Comparison of ENCODE assay signal across 19 cellular contexts in genomic region chr12:130994821-130995375, GRCh38. TPM values are rescaled to one million over a fixed set of nuclear protein-coding genes. Genes with fewer than 3 reads are reported as not detected.
DNase-seq lines count a peak whose midpoint lies in the region; ATAC-seq and TF ChIP-seq lines count a peak whose summit lies in the region.
"Had no signal": no experiment of that assay in that cellular context is flagged by ENCODE, and none has a peak within 500 bp of the region (broad histone marks: within the 10 kb centered on the region; RNA-seq: fewer than 3 reads in every experiment).

No MANE protein-coding gene starts in this region.

- no peak overlapping the region for H3K23ac ChIP-seq in neuronal stem cell (ENCODE audit: low read depth, low read length, poor library complexity)

- H3K79me1 ChIP-seq in neuronal stem cell (ENCODE audit: low read depth, low read length): no peaks in the 10 kb centered on the region

- intact Hi-C loops in Right ventricle myocardium superior (cut with DNase I): no loop called here

- H3F3A ChIP-seq in MM.1S (ENCODE audit: insufficient read depth, low read length): no peaks in the 10 kb centered on the region

- H3K36me3 ChIP-seq in right atrium auricular region (peaks cover 66% of the 10 kb centered on the region), neuronal stem cell (replicated peaks in 1 of 2; ENCODE audit: control insufficient read depth in 2 of 2, insufficient read depth in 2 of 2, low read length in 2 of 2) (no peaks in the 10 kb centered on the region), MM.1S (replicated peaks; ENCODE audit: insufficient read depth, low read length) (no peaks in the 10 kb centered on the region)

- no peak overlapping the region for H2AFZ ChIP-seq in neuronal stem cell (ENCODE audit: low read length)
- no peak overlapping the region for H2AFZ ChIP-seq in MM.1S (ENCODE audit: low read length)

- no peak overlapping the region for H4K8ac ChIP-seq in neuronal stem cell (ENCODE audit: low read depth, low read length)

- H2BK15ac ChIP-seq in neuronal stem cell (ENCODE audit: low read length): peak overlapping the region; percentile 45

- no peak for TF ChIP-seq CTCF in right atrium auricular region (IDR thresholded peaks at IDR 0.05)
- TF ChIP-seq CTCF in MM.1S (IDR thresholded peaks at IDR 0.05; ENCODE audit: low read length): no peak

- H2BK120ac ChIP-seq in neuronal stem cell (ENCODE audit: low read depth, low read length): no peak overlapping the region

- H3K27ac ChIP-seq in right atrium auricular region (no peak overlapping the region), neuronal stem cell (replicated peaks; ENCODE audit: low read length) (no peak overlapping the region), MM.1S (ENCODE audit: low read length) (no peak overlapping the region)
- H3K27ac ChIP-seq: C4-2B had no signal

- no peak overlapping the region for H3K4me2 ChIP-seq in neuronal stem cell (ENCODE audit: insufficient read depth, low read length, poor library complexity, severe bottlenecking)
- no peak overlapping the region for H3K4me2 ChIP-seq in MM.1S (ENCODE audit: low read depth, low read length)

- no peak overlapping the region for H4K91ac ChIP-seq in neuronal stem cell (ENCODE audit: low read depth, low read length, poor library complexity)

- no peaks in the 10 kb centered on the region for H4K20me1 ChIP-seq in MM.1S (ENCODE audit: insufficient read depth, low read length)

- DNase-seq in Right ventricle myocardium superior (no peak), right atrium auricular region (ENCODE audit: low spot score) (no peak), left lobe of liver (ENCODE audit: low spot score) (no peak), neuronal stem cell (ENCODE audit: low spot score) (no peak), MM.1S (no peak), NCI-H2227 (lab: John Stamatoyannopoulos, UW; ENCODE audit: unreplicated experiment) (no peak)
- DNase-seq: 8988T, COR-L47, DMS153, EL, H9, MV-4-11, NCI-H1417 treated with DMSO at 0.1 percent for 48 hours, NCI-H2029 treated with DMSO at 0.1 percent for 48 hours, NCI-H526, OCI-M1 had no signal

- H3K14ac ChIP-seq in neuronal stem cell (ENCODE audit: low read length): no peak overlapping the region

- H2BK5ac ChIP-seq in neuronal stem cell (ENCODE audit: low read length): no peak overlapping the region

- no peaks in the 10 kb centered on the region for H3K9me3 ChIP-seq in right atrium auricular region
- peaks cover 0 to 3% of the 10 kb centered on the region in 2 donors for H3K9me3 ChIP-seq in neuronal stem cell (replicated peaks in 1 of 2; ENCODE audit: control insufficient read depth in 2 of 2, insufficient read depth in 1 of 2, low read depth in 1 of 2, low read length in 2 of 2)
- no peaks in the 10 kb centered on the region for H3K9me3 ChIP-seq in MM.1S (replicated peaks; ENCODE audit: insufficient read depth, low read length)

- no peaks in the 10 kb centered on the region for H3K9me2 ChIP-seq in MM.1S (replicated peaks; ENCODE audit: insufficient read depth, low read length)

- H2AK5ac ChIP-seq in neuronal stem cell (ENCODE audit: low read depth, low read length): peak overlapping the region; percentile 64

- WGBS in neuronal stem cell (ENCODE audit: extremely low coverage in 2 of 2, insufficient read length in 2 of 2, insufficient replicate concordance in 1 of 2), 2 donors: no CpG with 5 or more reads among the region's 12 CpGs

- no peaks in the 10 kb centered on the region for H3K79me2 ChIP-seq in MM.1S (ENCODE audit: low read length)

- ATAC-seq in Right ventricle myocardium superior (ENCODE audit: poor library complexity) (peak; percentile 20), left lobe of liver (peak; percentile 20), HG02970 (IDR thresholded peaks at IDR 0.05; ENCODE audit: low FRiP score, unreplicated experiment) (no peak), GM19023 (IDR thresholded peaks at IDR 0.05; ENCODE audit: unreplicated experiment) (no peak)

- no peak overlapping the region for H3K9ac ChIP-seq in neuronal stem cell (ENCODE audit: low read depth, low read length, poor library complexity)
- H3K9ac ChIP-seq in MM.1S (ENCODE audit: low read length): no peak overlapping the region

- peak overlapping the region; percentile 67 for H3K18ac ChIP-seq in neuronal stem cell (ENCODE audit: low read length)

- H3K27me3 ChIP-seq in right atrium auricular region (no peaks in the 10 kb centered on the region), neuronal stem cell (ENCODE audit: control insufficient read depth in 3 of 3, insufficient read depth in 3 of 3, low read depth in 1 of 3, low read length in 3 of 3) (no peaks in the 10 kb centered on the region), MM.1S (replicated peaks; ENCODE audit: insufficient read depth, low read length) (no peaks in the 10 kb centered on the region)

- H3K4me3 ChIP-seq in right atrium auricular region (no peak overlapping the region), neuronal stem cell (ENCODE audit: low read length in 2 of 2) (no peak overlapping the region), MM.1S (ENCODE audit: low read length) (no peak overlapping the region)

- no peaks in the 10 kb centered on the region for H3K4me1 ChIP-seq in right atrium auricular region
- peaks cover 0 to 9% of the 10 kb centered on the region in 2 donors for H3K4me1 ChIP-seq in neuronal stem cell (ENCODE audit: control insufficient read depth in 2 of 2, insufficient read depth in 1 of 2, low read depth in 1 of 2, low read length in 2 of 2)
- H3K4me1 ChIP-seq in MM.1S (ENCODE audit: low read length): no peaks in the 10 kb centered on the region

- peak overlapping the region; percentile 27 for H2BK12ac ChIP-seq in neuronal stem cell (ENCODE audit: low read length)

- H3K4ac ChIP-seq in neuronal stem cell (ENCODE audit: low read length): no peak overlapping the region

RNA-seq across cellular contexts. Expression of gene ADGRD1, which starts 41.2 kb away (rescaled TPM):
- total RNA-seq in Right ventricle myocardium superior: 86.1 TPM
- total RNA-seq in right atrium auricular region: 100 to 1,000 TPM; 120 to 168 TPM
- 11.6 TPM for total RNA-seq in left lobe of liver
- 0.28 TPM for polyA plus RNA-seq in neuronal stem cell (2013, experiment 1 of 2)
- 0.32 TPM for polyA plus RNA-seq in neuronal stem cell (2013, experiment 2 of 2)

Comparison
In these comparisons a context has a peak if more than half of its experiments do, and no peak if none do; other contexts are left out.
1. ATAC-seq: peak in Right ventricle myocardium superior (single experiment) and left lobe of liver (single experiment); none in HG02970 (single experiment) and GM19023 (single experiment).